Comparison of ENCODE assay signal across 22 cellular contexts in the genomic region with DNA sequence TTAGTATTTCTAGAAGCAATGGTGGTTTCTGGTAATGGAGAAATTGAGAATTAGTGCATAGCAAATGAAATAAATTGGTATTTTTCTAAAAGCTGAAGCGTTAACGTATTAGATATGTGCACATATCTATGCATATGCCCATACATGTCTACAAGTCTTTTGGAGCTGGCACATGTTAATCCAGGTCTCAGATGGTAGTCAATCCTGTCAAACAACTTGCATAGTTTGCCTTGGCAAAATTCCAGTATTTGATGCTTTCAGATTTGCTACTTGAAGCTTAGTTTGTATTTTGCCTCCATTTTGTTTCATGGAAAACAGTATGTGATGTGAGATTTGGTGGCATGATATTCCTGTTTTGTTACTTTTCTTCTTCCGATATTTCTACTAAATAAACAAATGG.
A peak's percentile ranks its signal among the peaks of the same experiment; 100 is the strongest.
DNase-seq lines count a peak whose midpoint lies in the region; ATAC-seq, FAIRE-seq and TF ChIP-seq lines count a peak whose summit lies in the region.
"Had no signal": no experiment of that assay in that cellular context is flagged by ENCODE, and none has a peak within 500 bp of the region (broad histone marks: within the 10 kb centered on the region; RNA-seq: fewer than 3 reads in every experiment).

No MANE protein-coding gene starts in this region.

- 89 to 96% (median 93%) methylated on average over 3 of the region's 3 CpGs for WGBS in small intestine, 3 donors

- ATAC-seq in RWPE2 (ENCODE audit: low read depth) = peak; percentile 42; the same call in 2 of the 3 replicates
- ATAC-seq in GM21723 (IDR thresholded peaks at IDR 0.05; ENCODE audit: unreplicated experiment) = no peak
- ATAC-seq: activated CD8-positive, alpha-beta T cell treated with anti-CD3 and anti-CD28 coated beads for 36 hours; lower lobe of right lung had no signal

- H3K9me3 ChIP-seq in RWPE2 (ENCODE audit: severe bottlenecking) = no peaks in the 10 kb centered on the region
- H3K9me3 ChIP-seq in small intestine (ENCODE audit: control insufficient read depth, low read depth) = no peaks in the 10 kb centered on the region
- H3K9me3 ChIP-seq: lower lobe of right lung, Peyer's patch, transverse colon had no signal

- peaks cover 11% of the 10 kb centered on the region for H3K4me1 ChIP-seq in RWPE2 (ENCODE audit: insufficient read depth, poor library complexity, severe bottlenecking)
- H3K4me1 ChIP-seq in small intestine (ENCODE audit: control insufficient read depth in 2 of 2, insufficient read depth in 1 of 2, low read depth in 1 of 2, low read length in 1 of 2) = no peaks in the 10 kb centered on the region
- H3K4me1 ChIP-seq: lower lobe of right lung, Peyer's patch, transverse colon had no signal

- H3K36me3 ChIP-seq in RWPE2 (ENCODE audit: low read depth) = no peaks in the 10 kb centered on the region
- H3K36me3 ChIP-seq in small intestine (ENCODE audit: control insufficient read depth in 2 of 2, insufficient read depth in 2 of 2, low read length in 2 of 2) = no peaks in the 10 kb centered on the region
- H3K36me3 ChIP-seq: lower lobe of right lung, Peyer's patch, transverse colon had no signal

- H3K27me3 ChIP-seq in RWPE2 (ENCODE audit: insufficient read depth, poor library complexity, severe bottlenecking) = no peaks in the 10 kb centered on the region
- H3K27me3 ChIP-seq in small intestine (ENCODE audit: control insufficient read depth in 2 of 2, insufficient read depth in 2 of 2, low read length in 2 of 2) = no peaks in the 10 kb centered on the region
- H3K27me3 ChIP-seq: hepatocyte, Peyer's patch, transverse colon had no signal

- H3K4me3 ChIP-seq in RWPE2 (ENCODE audit: severe bottlenecking) (no peak overlapping the region), small intestine (ENCODE audit: low read depth in 1 of 2, low read length in 2 of 2) (no peak overlapping the region)
- H3K4me3 ChIP-seq: hepatocyte, lower lobe of right lung, Peyer's patch, smooth muscle cell, transverse colon had no signal

- H3K27ac ChIP-seq in RWPE2 (ENCODE audit: poor library complexity, severe bottlenecking) (no peak overlapping the region), small intestine (ENCODE audit: low read depth in 1 of 2, low read length in 1 of 2) (no peak overlapping the region)
- H3K27ac ChIP-seq: 22Rv1, hepatocyte, HL-60, lower lobe of right lung, Peyer's patch, transverse colon had no signal

- no peak for FAIRE-seq in small intestine (lab: Jason Lieb, UNC)
- FAIRE-seq in HTR-8/SVneo (lab: Jason Lieb, UNC) = no peak

- no peak for TF ChIP-seq CTCF in RWPE2 (IDR thresholded peaks at IDR 0.05; ENCODE audit: poor library complexity, severe bottlenecking)

- peak; percentile 21 for DNase-seq in DMS 273 (lab: John Stamatoyannopoulos, UW; ENCODE audit: unreplicated experiment)
- DNase-seq in DMS 273 treated with DMSO at 0.1 percent for 48 hours (lab: John Stamatoyannopoulos, UW) = no peak
- DNase-seq in NCI-H2171 treated with DMSO at 0.1 percent for 48 hours (lab: John Stamatoyannopoulos, UW) = peak; percentile 60
- DNase-seq in RWPE2 (ENCODE audit: low spot score) = no peak
- DNase-seq in small intestine = peak; percentile 21
- no peak for DNase-seq in HTR-8/SVneo (ENCODE audit: insufficient read length, low spot score)
- DNase-seq in COLO829 (ENCODE audit: low spot score) = no peak
- DNase-seq: activated B cell treated with CpG ODN at 0.5 μM for 24 hours; activated CD8-positive, alpha-beta T cell treated with anti-CD3 and anti-CD28 coated beads for 36 hours; activated T-cell treated with anti-CD3 and anti-CD28 coated beads, Interleukin-2, amount 50 U/mL, for 1 hour; AML-193; lower lobe of right lung; NCI-H187 treated with DMSO at 0.1 percent for 48 hours; Peyer's patch; stimulated activated CD4-positive, alpha-beta T cell treated with anti-CD3 and anti-CD28 coated beads, Interleukin-4, amount 100 ng/mL, for 1 hour; T-helper 9 cell; transverse colon had no signal

Comparison
In these comparisons a context has a peak if more than half of its experiments do, and no peak if none do; other contexts are left out.
1. DNase-seq: peak in DMS 273 (single experiment), NCI-H2171 treated with DMSO at 0.1 percent for 48 hours (single experiment) and small intestine (single experiment); none in DMS 273 treated with DMSO at 0.1 percent for 48 hours (single experiment), RWPE2 (single experiment), HTR-8/SVneo (single experiment) and COLO829 (single experiment).